In genomic region chr4:128958194-128958593, GRCh38 we compare ENCODE assay signal across 18 cellular contexts.
A peak's percentile ranks its signal among the peaks of the same experiment; 100 is the strongest.
DNase-seq lines count a peak whose midpoint lies in the region; ATAC-seq and TF ChIP-seq lines count a peak whose summit lies in the region.
"Had no signal": no experiment of that assay in that cellular context is flagged by ENCODE, and none has a peak within 500 bp of the region (broad histone marks: within the 10 kb centered on the region; RNA-seq: fewer than 3 reads in every experiment).

No MANE protein-coding gene starts in this region.

- DNase-seq in NOMO-1 (lab: John Stamatoyannopoulos, UW; ENCODE audit: unreplicated experiment in 2 of 2) (peak; percentile 75 to 94), choroid plexus epithelial cell (ENCODE audit: low read depth) (peak; percentile 76), naive B cell (peak; percentile 28)
- DNase-seq in stimulated activated CD4-positive, alpha-beta T cell treated with anti-CD3 and anti-CD28 coated beads, Interleukin-12 subunit alpha, Interleukin-12 subunit beta, amount 100 ng/mL, for 4 hours = no peak
- no peak for DNase-seq in activated T-helper 1 cell treated with anti-CD3 and anti-CD28 coated beads, Interleukin-12 subunit alpha, Interleukin-12 subunit beta, Interleukin-2, Interleukin-4 antibody, amounts not matched to agents 30 ng/mL and 10 ng/mL and 1 ng/mL, durations not matched to agents 14 hours and 24 hours and 36 hours (ENCODE audit: low spot score)
- DNase-seq: activated CD4-positive, CD25-positive, alpha-beta regulatory T cell treated with anti-CD3 and anti-CD28 coated beads, Interleukin-2, amount 50 U/mL, for 72 hours; activated gamma-delta T cell treated with Interleukin-2 at 50 U/mL for 16 hours; BE2C; cortex of kidney; DMS 273 treated with DMSO at 0.1 percent for 48 hours; glutamatergic neuron; kidney; NCI-H1694 treated with DMSO at 0.1 percent for 48 hours; NCI-H748 treated with DMSO at 0.1 percent for 48 hours; T-helper 2 cell had no signal

- H3K36me3 Mint-ChIP-seq in naive B cell = no peaks in the 10 kb centered on the region
- H3K36me3 Mint-ChIP-seq in activated T-helper 1 cell treated with anti-CD3 and anti-CD28 coated beads, Interleukin-12 subunit alpha, Interleukin-12 subunit beta, Interleukin-2, Interleukin-4 antibody, amounts not matched to agents 30 ng/mL and 10 ng/mL and 1 ng/mL, durations not matched to agents 14 hours and 24 hours and 36 hours (ENCODE audit: low read depth) = peaks cover 17% of the 10 kb centered on the region

- TF ChIP-seq CTCF in choroid plexus epithelial cell (conservative IDR thresholded peaks at IDR 0.05; ENCODE audit: low read depth, low read length) = no peak

- no peaks in the 10 kb centered on the region for H3K27me3 Mint-ChIP-seq in naive B cell
- no peaks in the 10 kb centered on the region for H3K27me3 Mint-ChIP-seq in activated T-helper 1 cell treated with anti-CD3 and anti-CD28 coated beads, Interleukin-12 subunit alpha, Interleukin-12 subunit beta, Interleukin-2, Interleukin-4 antibody, amounts not matched to agents 30 ng/mL and 10 ng/mL and 1 ng/mL, durations not matched to agents 14 hours and 24 hours and 36 hours (ENCODE audit: insufficient read depth)

- intact Hi-C loops in activated T-helper 1 cell treated with anti-CD3 and anti-CD28 coated beads, Interleukin-12 subunit alpha, Interleukin-12 subunit beta, Interleukin-2, Interleukin-4 antibody, amounts not matched to agents 30 ng/mL and 10 ng/mL and 1 ng/mL, durations not matched to agents 14 hours and 24 hours and 36 hours (cut with micrococcal nuclease) = no loop called here

- ATAC-seq in GM19468 (IDR thresholded peaks at IDR 0.05; ENCODE audit: extremely low read depth, unreplicated experiment) = peak; percentile 40
- ATAC-seq in naive B cell (ENCODE audit: low read depth in 2 of 2) = peak; percentile 83 to 92
- no peak for ATAC-seq in GM19455 (IDR thresholded peaks at IDR 0.05; ENCODE audit: unreplicated experiment)
- no peak for ATAC-seq in HG03196 (IDR thresholded peaks at IDR 0.05; ENCODE audit: unreplicated experiment)

- H3K4me3 Mint-ChIP-seq in naive B cell = peak overlapping the region in 2 of 8 donors; percentile 0 to 29
- H3K4me3 Mint-ChIP-seq in activated T-helper 1 cell treated with anti-CD3 and anti-CD28 coated beads, Interleukin-12 subunit alpha, Interleukin-12 subunit beta, Interleukin-2, Interleukin-4 antibody, amounts not matched to agents 30 ng/mL and 10 ng/mL and 1 ng/mL, durations not matched to agents 14 hours and 24 hours and 36 hours = no peak overlapping the region

- no peak overlapping the region for H3K4me3 ChIP-seq in choroid plexus epithelial cell (ENCODE audit: low read depth, low read length)

- H3K9me3 Mint-ChIP-seq in naive B cell = no peaks in the 10 kb centered on the region
- no peaks in the 10 kb centered on the region for H3K9me3 Mint-ChIP-seq in activated T-helper 1 cell treated with anti-CD3 and anti-CD28 coated beads, Interleukin-12 subunit alpha, Interleukin-12 subunit beta, Interleukin-2, Interleukin-4 antibody, amounts not matched to agents 30 ng/mL and 10 ng/mL and 1 ng/mL, durations not matched to agents 14 hours and 24 hours and 36 hours

- peaks cover 15 to 25% (median 18%) of the 10 kb centered on the region in 3 donors for H3K4me1 Mint-ChIP-seq in naive B cell
- H3K4me1 Mint-ChIP-seq in activated T-helper 1 cell treated with anti-CD3 and anti-CD28 coated beads, Interleukin-12 subunit alpha, Interleukin-12 subunit beta, Interleukin-2, Interleukin-4 antibody, amounts not matched to agents 30 ng/mL and 10 ng/mL and 1 ng/mL, durations not matched to agents 14 hours and 24 hours and 36 hours (ENCODE audit: low read depth) = peaks cover 6% of the 10 kb centered on the region

- H3K27ac Mint-ChIP-seq in naive B cell = peak overlapping the region; percentile 10 to 95 (median 70)
- H3K27ac Mint-ChIP-seq in activated T-helper 1 cell treated with anti-CD3 and anti-CD28 coated beads, Interleukin-12 subunit alpha, Interleukin-12 subunit beta, Interleukin-2, Interleukin-4 antibody, amounts not matched to agents 30 ng/mL and 10 ng/mL and 1 ng/mL, durations not matched to agents 14 hours and 24 hours and 36 hours = no peak overlapping the region

Comparison
In these comparisons a context has a peak if more than half of its experiments do, and no peak if none do; other contexts are left out.
1. ATAC-seq: peak in GM19468 (single experiment) and naive B cell (2 of 2); none in GM19455 (single experiment) and HG03196 (single experiment).
2. DNase-seq: peak in NOMO-1 (2 of 2), choroid plexus epithelial cell (single experiment) and naive B cell (single experiment); none in stimulated activated CD4-positive, alpha-beta T cell treated with anti-CD3 and anti-CD28 coated beads, Interleukin-12 subunit alpha, Interleukin-12 subunit beta, amount 100 ng/mL, for 4 hours (single experiment) and activated T-helper 1 cell treated with anti-CD3 and anti-CD28 coated beads, Interleukin-12 subunit alpha, Interleukin-12 subunit beta, Interleukin-2, Interleukin-4 antibody, amounts not matched to agents 30 ng/mL and 10 ng/mL and 1 ng/mL, durations not matched to agents 14 hours and 24 hours and 36 hours (single experiment).